In the genomic region with DNA sequence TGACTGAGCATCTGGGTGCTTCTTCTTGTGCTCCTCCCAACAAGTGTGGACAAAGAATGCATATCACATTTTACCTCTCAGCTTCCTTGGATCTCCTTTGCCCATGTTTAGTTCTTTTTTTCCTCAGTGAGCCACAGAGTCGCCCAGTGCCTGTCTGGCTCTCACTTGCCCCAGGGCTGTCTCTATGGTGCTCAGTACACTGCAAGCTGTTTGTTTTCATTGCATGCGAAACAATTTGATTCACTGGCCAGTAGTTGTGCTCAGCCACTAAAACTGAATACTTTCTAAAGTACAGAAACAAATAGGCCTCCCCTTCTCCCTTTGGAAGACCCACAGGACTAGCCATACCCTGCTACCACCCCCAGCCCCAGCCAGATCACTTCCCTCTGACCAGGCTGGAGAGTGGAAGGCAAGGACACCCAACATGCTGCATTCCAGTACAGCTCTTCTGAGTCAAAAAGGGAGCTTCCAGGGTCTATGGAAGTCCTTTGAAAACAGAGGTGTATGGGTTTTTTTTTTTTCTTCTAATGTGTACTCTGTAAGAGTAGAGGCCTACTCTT, we compare ENCODE assay signal across 21 cellular contexts. TPM values are rescaled to one million over a fixed set of nuclear protein-coding genes. Genes with fewer than 3 reads are reported as not detected.
DNase-seq lines count a peak whose midpoint lies in the region; ATAC-seq and TF ChIP-seq lines count a peak whose summit lies in the region.
"Had no signal": no experiment of that assay in that cellular context is flagged by ENCODE, and none has a peak within 500 bp of the region (broad histone marks: within the 10 kb centered on the region; RNA-seq: fewer than 3 reads in every experiment).

No MANE protein-coding gene starts in this region.

- DNase-seq in Caki2 (ENCODE audit: low read depth) = peak; percentile 68
- peak; percentile 77 for DNase-seq in RPMI7951 (ENCODE audit: low read depth)
- no peak for DNase-seq in chondrocyte (ENCODE audit: low spot score)
- no peak for DNase-seq in mesothelial cell of epicardium (ENCODE audit: low spot score in 2 of 2, unreplicated experiment in 2 of 2)
- DNase-seq in DMS79 treated with DMSO at 0.1 percent for 48 hours (lab: John Stamatoyannopoulos, UW) = no peak
- DNase-seq in spleen = no peak
- DNase-seq in RPMI8226 = no peak
- no peak for DNase-seq in stimulated activated naive B cell treated with anti-CD40 and anti-IgM and Interleukin-4, amounts not matched to agents 10 μg/mL and 1 μg/mL and 100 μg/mL, for 72 hours
- DNase-seq: activated CD8-positive, alpha-beta T cell treated with anti-CD3 and anti-CD28 coated beads, Interleukin-2, amount 10 ng/mL, durations not matched to agents 7 days and 5 days; activated T-cell treated with anti-CD3 and anti-CD28 coated beads, Interleukin-2, amount 50 U/mL, for 48 hours; CD4-positive, CD25-positive, alpha-beta regulatory T cell; DMS79; effector memory CD4-positive, alpha-beta T cell; H7; NCI-H2081 treated with DMSO at 0.1 percent for 48 hours; NCI-H524; stimulated activated naive CD4-positive, alpha-beta T cell treated with Interleukin-2 at 50 U/mL for 16 hours; transverse colon had no signal

- no peaks in the 10 kb centered on the region for H3K9me3 Mint-ChIP-seq in chondrocyte (ENCODE audit: low read depth)
- H3K9me3 Mint-ChIP-seq in mesothelial cell of epicardium = no peaks in the 10 kb centered on the region
- no peaks in the 10 kb centered on the region for H3K9me3 Mint-ChIP-seq in stimulated activated naive B cell treated with anti-CD40 and anti-IgM and Interleukin-4, amounts not matched to agents 10 μg/mL and 1 μg/mL and 100 μg/mL, for 72 hours
- H3K9me3 Mint-ChIP-seq: memory B cell had no signal

- no peaks in the 10 kb centered on the region for H3K27me3 Mint-ChIP-seq in chondrocyte (ENCODE audit: low read depth)
- no peaks in the 10 kb centered on the region for H3K27me3 Mint-ChIP-seq in mesothelial cell of epicardium (ENCODE audit: low read depth)
- H3K27me3 Mint-ChIP-seq in stimulated activated naive B cell treated with anti-CD40 and anti-IgM and Interleukin-4, amounts not matched to agents 10 μg/mL and 1 μg/mL and 100 μg/mL, for 72 hours = peaks cover 0 to 3% of the 10 kb centered on the region in 2 donors
- H3K27me3 Mint-ChIP-seq: memory B cell had no signal

- peaks cover 5 to 30% (median 22%) of the 10 kb centered on the region in 6 donors for H3K4me1 ChIP-seq in spleen

- H3K27ac Mint-ChIP-seq in chondrocyte (ENCODE audit: unreplicated experiment) (peak overlapping the region; percentile 73), mesothelial cell of epicardium (peak overlapping the region; percentile 57)
- no peak overlapping the region for H3K27ac Mint-ChIP-seq in stimulated activated naive B cell treated with anti-CD40 and anti-IgM and Interleukin-4, amounts not matched to agents 10 μg/mL and 1 μg/mL and 100 μg/mL, for 72 hours
- H3K27ac Mint-ChIP-seq: activated CD8-positive, alpha-beta T cell treated with anti-CD3 and anti-CD28 coated beads, Interleukin-2, amount 10 ng/mL, durations not matched to agents 7 days and 5 days; activated naive CD8-positive, alpha-beta T cell; CD4-positive, CD25-positive, alpha-beta regulatory T cell; memory B cell had no signal

- TF ChIP-seq CTCF in chondrocyte (IDR thresholded peaks at IDR 0.05) (no peak), mesothelial cell of epicardium (IDR thresholded peaks at IDR 0.05; ENCODE audit: unreplicated experiment) (no peak), spleen (IDR thresholded peaks at IDR 0.05 in 8 of 11, conservative IDR thresholded peaks at IDR 0.05 in 3 of 11) (no peak)

- peaks cover 0 to 40% (median 7%) of the 10 kb centered on the region in 7 donors for H3K27me3 ChIP-seq in spleen (replicated peaks in 1 of 7)
- H3K27me3 ChIP-seq: transverse colon had no signal

- intact Hi-C loops in spleen (cut with DNase I; ENCODE audit: low total_unique reads) = no loop called here

- no peak overlapping the region for H3K27ac ChIP-seq in spleen
- H3K27ac ChIP-seq: transverse colon had no signal

- ATAC-seq in stimulated activated naive B cell treated with anti-CD40 and anti-IgM and Interleukin-4, amounts not matched to agents 10 μg/mL and 1 μg/mL and 100 μg/mL, for 72 hours (replicated peaks) = no peak
- ATAC-seq: activated CD8-positive, alpha-beta T cell treated with anti-CD3 and anti-CD28 coated beads, Interleukin-2, amount 10 ng/mL, durations not matched to agents 7 days and 5 days; Right ventricle myocardium inferior had no signal

- no peak for TF ChIP-seq POLR2A in spleen (IDR thresholded peaks at IDR 0.05)

- no peak overlapping the region for H3K4me3 ChIP-seq in spleen
- H3K4me3 ChIP-seq: transverse colon had no signal

- H3K4me1 Mint-ChIP-seq in chondrocyte (ENCODE audit: low read depth) = peaks cover 70% of the 10 kb centered on the region
- peaks cover 54% of the 10 kb centered on the region for H3K4me1 Mint-ChIP-seq in mesothelial cell of epicardium
- H3K4me1 Mint-ChIP-seq in stimulated activated naive B cell treated with anti-CD40 and anti-IgM and Interleukin-4, amounts not matched to agents 10 μg/mL and 1 μg/mL and 100 μg/mL, for 72 hours = peaks cover 31 to 52% of the 10 kb centered on the region in 2 donors

- peak overlapping the region; percentile 7 for H3K4me3 Mint-ChIP-seq in chondrocyte (ENCODE audit: unreplicated experiment)
- H3K4me3 Mint-ChIP-seq in mesothelial cell of epicardium = no peak overlapping the region
- H3K4me3 Mint-ChIP-seq in stimulated activated naive B cell treated with anti-CD40 and anti-IgM and Interleukin-4, amounts not matched to agents 10 μg/mL and 1 μg/mL and 100 μg/mL, for 72 hours = no peak overlapping the region
- H3K4me3 Mint-ChIP-seq: activated CD8-positive, alpha-beta T cell treated with anti-CD3 and anti-CD28 coated beads, Interleukin-2, amount 10 ng/mL, durations not matched to agents 7 days and 5 days; activated naive CD8-positive, alpha-beta T cell; CD4-positive, CD25-positive, alpha-beta regulatory T cell; memory B cell had no signal

- 41 to 74% (median 71%) methylated on average over 2 of the region's 2 CpGs for WGBS in spleen, 5 donors

- H3K36me3 Mint-ChIP-seq in chondrocyte (ENCODE audit: low read depth) (peaks cover 7% of the 10 kb centered on the region), mesothelial cell of epicardium (peaks cover 4% of the 10 kb centered on the region)
- H3K36me3 Mint-ChIP-seq in stimulated activated naive B cell treated with anti-CD40 and anti-IgM and Interleukin-4, amounts not matched to agents 10 μg/mL and 1 μg/mL and 100 μg/mL, for 72 hours = peaks cover 9 to 15% of the 10 kb centered on the region in 2 donors
- H3K36me3 Mint-ChIP-seq: activated naive CD8-positive, alpha-beta T cell; CD4-positive, CD25-positive, alpha-beta regulatory T cell had no signal

- in situ Hi-C loops in Caki2 (cut with HindIII; ENCODE audit: low pct_unique_long_range_greater_than_20kb, low sequenced_read_pairs) = no loop called here

- no peaks in the 10 kb centered on the region for H3K9me3 ChIP-seq in spleen
- H3K9me3 ChIP-seq: transverse colon had no signal

- no peaks in the 10 kb centered on the region for H3K36me3 ChIP-seq in spleen
- H3K36me3 ChIP-seq: transverse colon had no signal

RNA-seq across cellular contexts. Expression of gene LHFPL2, which starts 3.8 kb away (rescaled TPM):
- 49.9 and 62.5 TPM in 2 replicates for total RNA-seq in Caki2 (2014; rRNA removed; shearing (Covaris generic); ENCODE audit: low replicate concordance)
- total RNA-seq in RPMI7951 (2014; rRNA removed; shearing (Covaris generic)) = 35.1 and 38.2 TPM in 2 replicates
- 45.4 to 49.6 TPM (median 49.4 TPM) in 3 replicates for total RNA-seq in chondrocyte
- 41.7 to 43.1 TPM (median 42.1 TPM) in 3 replicates for total RNA-seq in mesothelial cell of epicardium
- 10 to 100 TPM in 4 of 7 donors, 1 to 10 TPM in 3; 8.4 to 14.6 (median 10.1) TPM for total RNA-seq in spleen
- polyA plus RNA-seq in spleen = 1 to 10 TPM; 4.8 to 9.6 (median 6.2) TPM

Comparison
In these comparisons a context has a peak if more than half of its experiments do, and no peak if none do; other contexts are left out.
1. DNase-seq: peak in Caki2 (single experiment) and RPMI7951 (single experiment); none in chondrocyte (single experiment), mesothelial cell of epicardium (0 of 2), DMS79 treated with DMSO at 0.1 percent for 48 hours (single experiment), spleen (single experiment), RPMI8226 (single experiment) and stimulated activated naive B cell treated with anti-CD40 and anti-IgM and Interleukin-4, amounts not matched to agents 10 μg/mL and 1 μg/mL and 100 μg/mL, for 72 hours (single experiment).